8 cellular contexts compared by ENCODE assay signal in the genomic region with DNA sequence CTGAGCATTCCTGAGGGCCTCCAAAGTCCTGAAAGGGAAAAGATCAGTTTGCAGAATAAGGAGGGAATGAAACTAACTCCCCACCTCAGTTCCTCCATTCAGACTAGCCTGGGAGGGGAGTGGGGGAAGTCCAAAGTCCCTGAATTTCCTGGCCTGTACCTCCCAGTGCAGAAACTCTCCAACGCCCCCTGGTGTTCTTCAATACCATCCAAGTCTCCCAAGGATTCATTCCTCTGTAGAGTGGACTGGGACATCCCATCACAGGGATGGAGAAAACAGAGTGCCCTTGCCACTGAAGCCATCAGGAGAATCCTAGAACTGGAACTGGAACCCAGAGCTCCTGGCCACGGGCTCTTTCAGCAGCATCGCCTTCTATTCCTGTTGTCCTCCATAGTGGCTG. TPM values are rescaled to one million over a fixed set of nuclear protein-coding genes. Genes with fewer than 3 reads are reported as not detected.
A peak's percentile ranks its signal among the peaks of the same experiment; 100 is the strongest.
DNase-seq lines count a peak whose midpoint lies in the region; ATAC-seq and TF ChIP-seq lines count a peak whose summit lies in the region.

No MANE protein-coding gene starts in this region.

- H3K4me1 ChIP-seq in lower lobe of right lung = peaks cover 19% of the 10 kb centered on the region

- H3K9me3 ChIP-seq in lower lobe of right lung = no peaks in the 10 kb centered on the region

- DNase-seq in NOMO-1 (lab: John Stamatoyannopoulos, UW; ENCODE audit: unreplicated experiment in 2 of 2) (peak; percentile 25 to 55), NOMO-1 treated with dmso at 0.1 percent for 144 hours (lab: John Stamatoyannopoulos, UW; ENCODE audit: unreplicated experiment) (no peak), NCI-H2196 treated with DMSO at 0.1 percent for 48 hours (lab: John Stamatoyannopoulos, UW; ENCODE audit: unreplicated experiment) (peak; percentile 1), choroid plexus epithelial cell (ENCODE audit: low read depth) (peak; percentile 81), lower lobe of right lung (no peak), RPMI8226 (no peak)

- no peaks in the 10 kb centered on the region for H3K36me3 ChIP-seq in lower lobe of right lung

- peaks cover 24% of the 10 kb centered on the region for H3K27me3 ChIP-seq in lower lobe of right lung (ENCODE audit: low read depth)

- intact Hi-C loops in lower lobe of right lung (cut with DNase I) = no loop called here

- TF ChIP-seq CTCF in choroid plexus epithelial cell (conservative IDR thresholded peaks at IDR 0.05; ENCODE audit: low read depth, low read length) (peak; percentile 93), lower lobe of right lung (IDR thresholded peaks at IDR 0.05) (peak; percentile 57)

- H3K27ac ChIP-seq in lower lobe of right lung = no peak overlapping the region

- ATAC-seq in lower lobe of right lung = peak; percentile 56
- ATAC-seq in GM18909 (IDR thresholded peaks at IDR 0.05; ENCODE audit: poor library complexity, unreplicated experiment) = no peak
- ATAC-seq in HG02588 (IDR thresholded peaks at IDR 0.05; ENCODE audit: unreplicated experiment) = no peak

- H3K4me3 ChIP-seq in choroid plexus epithelial cell (ENCODE audit: low read depth, low read length) = no peak overlapping the region
- H3K4me3 ChIP-seq in lower lobe of right lung = no peak overlapping the region

RNA-seq across cellular contexts. Expression of gene COL13A1, which starts 1.6 kb away (rescaled TPM):
- 9.2 TPM for total RNA-seq in lower lobe of right lung

Comparison
In these comparisons a context has a peak if more than half of its experiments do, and no peak if none do; other contexts are left out.
1. DNase-seq: peak in NOMO-1 (2 of 2), NCI-H2196 treated with DMSO at 0.1 percent for 48 hours (single experiment) and choroid plexus epithelial cell (single experiment); none in NOMO-1 treated with dmso at 0.1 percent for 144 hours (single experiment), lower lobe of right lung (single experiment) and RPMI8226 (single experiment).
2. ATAC-seq: peak in lower lobe of right lung (2 of 2); none in GM18909 (single experiment) and HG02588 (single experiment).